Comparison of ENCODE assay signal across 13 cellular contexts in the genomic region with DNA sequence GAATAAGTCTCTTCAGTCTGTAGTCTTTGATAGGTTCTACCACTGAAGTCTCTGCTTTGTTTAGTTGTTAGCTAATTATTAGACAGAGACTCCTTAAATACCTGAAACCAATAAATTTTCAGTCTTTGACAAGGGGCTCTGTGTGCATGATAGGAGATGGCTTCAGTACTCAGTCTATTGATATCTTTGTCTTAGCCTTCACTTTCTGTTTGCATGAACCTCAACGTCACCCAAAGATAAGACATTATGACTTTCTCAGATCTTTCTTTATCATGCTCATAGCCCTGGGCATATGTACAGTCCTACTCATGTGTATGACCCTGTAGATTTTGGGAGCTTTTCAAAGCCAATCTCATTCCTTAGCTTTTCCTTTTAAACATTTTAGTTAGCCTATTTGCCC.
DNase-seq lines count a peak whose midpoint lies in the region; ATAC-seq lines count a peak whose summit lies in the region.
"Had no signal": no experiment of that assay in that cellular context is flagged by ENCODE, and none has a peak within 500 bp of the region (broad histone marks: within the 10 kb centered on the region; RNA-seq: fewer than 3 reads in every experiment).

No MANE protein-coding gene starts in this region.

- DNase-seq in medulla oblongata (ENCODE audit: extremely low spot score) (no peak), hepatic stellate cell (ENCODE audit: low spot score) (no peak), DMS153 (lab: John Stamatoyannopoulos, UW) (no peak), SKM-1 (lab: John Stamatoyannopoulos, UW; ENCODE audit: unreplicated experiment) (no peak)
- DNase-seq: activated CD8-positive, alpha-beta memory T cell treated with anti-CD3 and anti-CD28 coated beads for 24 hours; body of pancreas; KBM-7; naive thymus-derived CD8-positive, alpha-beta T cell; NCI-H446 had no signal

- ATAC-seq in GM18858 (IDR thresholded peaks at IDR 0.05; ENCODE audit: unreplicated experiment) = peak; percentile 78
- peak; percentile 66 for ATAC-seq in GM21423 (IDR thresholded peaks at IDR 0.05; ENCODE audit: unreplicated experiment)
- ATAC-seq in HG03025 (IDR thresholded peaks at IDR 0.05; ENCODE audit: low FRiP score, unreplicated experiment) = peak; percentile 77
- peak; percentile 39 for ATAC-seq in HG03521 (IDR thresholded peaks at IDR 0.05; ENCODE audit: unreplicated experiment)
- ATAC-seq: body of pancreas; naive thymus-derived CD8-positive, alpha-beta T cell had no signal
